ENCODE assay signal across 10 cellular contexts in genomic region chr4:109967798-109968520, GRCh38. TPM values are rescaled to one million over a fixed set of nuclear protein-coding genes. Genes with fewer than 3 reads are reported as not detected.
DNase-seq lines count a peak whose midpoint lies in the region; ATAC-seq and TF ChIP-seq lines count a peak whose summit lies in the region.
"Had no signal": no experiment of that assay in that cellular context is flagged by ENCODE, and none has a peak within 500 bp of the region (broad histone marks: within the 10 kb centered on the region; RNA-seq: fewer than 3 reads in every experiment).

No MANE protein-coding gene starts in this region.

- H3K4me1 ChIP-seq in adipocyte (ENCODE audit: control insufficient read depth, insufficient read depth, low read length) (no peaks in the 10 kb centered on the region), prostate gland (replicated peaks) (no peaks in the 10 kb centered on the region)
- H3K4me1 ChIP-seq in naive thymus-derived CD4-positive, alpha-beta T cell (ENCODE audit: control insufficient read depth in 2 of 2, insufficient read depth in 2 of 2, low read length in 2 of 2): no peaks in the 10 kb centered on the region

- DNase-seq in adipocyte (ENCODE audit: low read depth) (peak; percentile 15), GOT3 (lab: John Stamatoyannopoulos, UW) (no peak), T1000 (lab: John Stamatoyannopoulos, UW) (no peak), germinal center (ENCODE audit: low spot score) (no peak), prostate gland (ENCODE audit: low spot score) (no peak)
- no peak for DNase-seq in naive thymus-derived CD4-positive, alpha-beta T cell
- DNase-seq: activated T-cell treated with anti-CD3 and anti-CD28 coated beads, Interleukin-2, amount 50 U/mL, for 1 hour had no signal

- TF ChIP-seq POLR2A in prostate gland (IDR thresholded peaks at IDR 0.05): no peak

- peaks cover 0 to 4% (median 0%) of the 10 kb centered on the region in 5 donors for H3K36me3 Mint-ChIP-seq in naive thymus-derived CD4-positive, alpha-beta T cell

- ATAC-seq in GM19397 (IDR thresholded peaks at IDR 0.05; ENCODE audit: unreplicated experiment) (peak; percentile 62), HG03432 (IDR thresholded peaks at IDR 0.05; ENCODE audit: unreplicated experiment) (peak; percentile 65)
- ATAC-seq in naive thymus-derived CD4-positive, alpha-beta T cell: peak; percentile 31

- H3K9me3 Mint-ChIP-seq in naive thymus-derived CD4-positive, alpha-beta T cell: no peaks in the 10 kb centered on the region

- peaks cover 7 to 12% (median 9%) of the 10 kb centered on the region in 7 donors for H3K4me1 Mint-ChIP-seq in naive thymus-derived CD4-positive, alpha-beta T cell

- H3K27ac ChIP-seq in naive thymus-derived CD4-positive, alpha-beta T cell (ENCODE audit: low read depth, low read length): no peak overlapping the region
- no peak overlapping the region for H3K27ac ChIP-seq in prostate gland
- H3K27ac ChIP-seq: SJSA1 had no signal

- H3K4me3 ChIP-seq in adipocyte (ENCODE audit: low read length) (no peak overlapping the region), prostate gland (no peak overlapping the region)
- no peak overlapping the region for H3K4me3 ChIP-seq in naive thymus-derived CD4-positive, alpha-beta T cell (ENCODE audit: low read length)
- H3K4me3 ChIP-seq: SJSA1 had no signal

- CTCF ChIA-PET in naive thymus-derived CD4-positive, alpha-beta T cell (lab: Charles Lee): no interaction called here

- no peaks in the 10 kb centered on the region for H3K36me3 ChIP-seq in adipocyte (ENCODE audit: control insufficient read depth, insufficient read depth, low read length, severe bottlenecking)
- no peaks in the 10 kb centered on the region for H3K36me3 ChIP-seq in naive thymus-derived CD4-positive, alpha-beta T cell (ENCODE audit: control insufficient read depth in 2 of 3, insufficient read depth in 3 of 3, low read length in 3 of 3)
- no peaks in the 10 kb centered on the region for H3K36me3 ChIP-seq in prostate gland
- H3K36me3 ChIP-seq: SJSA1 had no signal

- TF ChIP-seq CTCF in prostate gland (IDR thresholded peaks at IDR 0.05): no peak

- intact Hi-C loops in naive thymus-derived CD4-positive, alpha-beta T cell (cut with micrococcal nuclease): no loop called here
- intact Hi-C loops in prostate gland (cut with DNase I): no loop called here

- peaks cover 3% of the 10 kb centered on the region for H3K27me3 ChIP-seq in adipocyte (replicated peaks; ENCODE audit: control insufficient read depth, insufficient read depth, low read length)
- H3K27me3 ChIP-seq in naive thymus-derived CD4-positive, alpha-beta T cell (ENCODE audit: control insufficient read depth in 2 of 2, insufficient read depth in 2 of 2, low read length in 2 of 2): no peaks in the 10 kb centered on the region
- no peaks in the 10 kb centered on the region for H3K27me3 ChIP-seq in prostate gland (replicated peaks; ENCODE audit: insufficient read depth)
- H3K27me3 ChIP-seq: SJSA1 had no signal

- POLR2A ChIA-PET in naive thymus-derived CD4-positive, alpha-beta T cell (lab: Charles Lee): no interaction called here

- no peaks in the 10 kb centered on the region for H3K9me3 ChIP-seq in adipocyte (ENCODE audit: control insufficient read depth, low read length)
- H3K9me3 ChIP-seq in naive thymus-derived CD4-positive, alpha-beta T cell (ENCODE audit: control insufficient read depth in 2 of 3, low read length in 3 of 3): no peaks in the 10 kb centered on the region
- H3K9me3 ChIP-seq in prostate gland: no peaks in the 10 kb centered on the region
- H3K9me3 ChIP-seq: SJSA1 had no signal

- no peak overlapping the region for H3K27ac Mint-ChIP-seq in naive thymus-derived CD4-positive, alpha-beta T cell

- H3K27me3 Mint-ChIP-seq in naive thymus-derived CD4-positive, alpha-beta T cell: peaks cover 9 to 32% (median 16%) of the 10 kb centered on the region in 5 donors

- H3K9ac ChIP-seq in adipocyte (ENCODE audit: low read length): no peak overlapping the region

- 76% methylated on average over 5 of the region's 5 CpGs for WGBS in prostate gland

- H3K4me3 Mint-ChIP-seq in naive thymus-derived CD4-positive, alpha-beta T cell: no peak overlapping the region

RNA-seq across cellular contexts. Expression of gene EGF, which starts 55.3 kb away (rescaled TPM):
- total RNA-seq in naive thymus-derived CD4-positive, alpha-beta T cell: under 1 TPM in 1 of 5 experiments, not detected in 4; 0.86 TPM
- not detected for polyA plus RNA-seq in naive thymus-derived CD4-positive, alpha-beta T cell
- total RNA-seq in prostate gland: 1 to 10 TPM; 1.9 to 8.5 TPM
